ENCODE assay signal across 7 cellular contexts in the genomic region with DNA sequence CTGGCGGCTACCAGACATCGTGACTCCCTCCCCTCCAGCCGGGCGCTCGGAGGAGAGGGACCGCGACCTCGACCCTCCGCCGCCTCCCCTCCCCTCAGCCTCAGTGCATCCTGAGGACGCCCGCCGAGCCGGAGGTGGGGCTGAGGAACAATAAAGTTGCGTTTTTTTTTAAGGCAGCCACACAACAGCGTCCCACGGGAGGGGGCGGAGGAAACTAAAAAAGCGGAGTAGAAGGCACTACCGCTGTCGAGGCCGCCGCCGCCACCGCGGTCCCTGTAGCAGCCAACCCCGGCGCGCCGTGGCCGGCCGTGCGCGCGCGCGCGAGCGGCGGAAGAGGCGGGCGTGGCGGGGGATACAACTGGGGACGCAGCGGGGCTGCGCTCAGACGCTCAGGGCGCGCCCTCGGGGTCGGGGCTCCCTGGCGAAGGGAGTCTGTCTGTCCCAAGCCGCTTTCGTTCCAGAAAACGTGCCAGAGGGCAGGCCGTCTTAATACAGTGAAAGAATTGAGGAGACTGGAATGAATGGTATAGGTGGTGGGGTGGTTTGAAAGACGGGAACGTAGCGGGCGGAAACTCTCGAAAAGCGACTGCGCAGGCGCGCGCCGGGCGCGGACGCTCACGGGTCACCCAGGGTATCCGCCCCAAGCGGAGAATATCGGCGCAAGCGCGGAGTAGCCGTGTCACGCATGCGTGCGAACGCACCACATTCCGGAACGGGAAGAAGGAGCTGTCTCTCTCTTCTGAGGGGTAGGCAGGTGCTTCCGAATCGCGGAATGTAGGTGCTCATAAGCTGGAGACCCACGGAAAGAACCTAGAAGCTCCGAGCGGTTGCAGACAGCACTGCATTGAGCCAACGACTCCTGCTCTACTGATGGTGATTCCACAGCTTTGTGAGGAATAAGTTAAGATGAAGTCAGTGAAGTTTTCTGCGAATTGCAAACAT. TPM values are rescaled to one million over a fixed set of nuclear protein-coding genes. Genes with fewer than 3 reads are reported as not detected.
DNase-seq lines count a peak whose midpoint lies in the region; ATAC-seq, FAIRE-seq and TF ChIP-seq lines count a peak whose summit lies in the region.

A gene (minus strand): TSS at position 326 of the 942 bp plus-strand sequence. CDS start 308 bp downstream, at position 18.

- DNase-seq in GM18507 (ENCODE audit: extremely low spot score, insufficient read length, low read depth) (peak; percentile 88), NCI-H2029 treated with DMSO at 0.1 percent for 48 hours (lab: John Stamatoyannopoulos, UW) (peak; percentile 3), T-helper 9 cell (peak; percentile 93), astrocyte of the cerebellum (ENCODE audit: low read depth) (peak; percentile 85), hepatocyte (ENCODE audit: low spot score) (peak; percentile 98), retina (peak; percentile 99)

- under 1% methylated on average over 66 of the region's 92 CpGs for WGBS in hepatocyte (ENCODE audit: low lambda C conversion rate, missing lambda C conversion rate)

- H2AFZ ChIP-seq in hepatocyte, result peak within 1 kb of the TSS; percentile 85

- H3K9me3 ChIP-seq in hepatocyte (ENCODE audit: low read depth), result no peaks in the 10 kb centered on the region

- peak within 1 kb of the TSS; percentile 96 for H3K27ac ChIP-seq in hepatocyte

- H3K27me3 ChIP-seq in hepatocyte, result no peaks in the 10 kb centered on the region

- TF ChIP-seq CTCF in astrocyte of the cerebellum (IDR thresholded peaks at IDR 0.05; ENCODE audit: low read depth, low read length, missing control alignments) (no peak), hepatocyte (IDR thresholded peaks at IDR 0.05; ENCODE audit: poor library complexity) (no peak)

- in situ Hi-C loops in astrocyte of the cerebellum (cut with HindIII; ENCODE audit: low sequenced_read_pairs), result no loop called here

- peak; percentile 96 for FAIRE-seq in GM18507 (lab: Jason Lieb, UNC)

- H3K4me2 ChIP-seq in hepatocyte, result peak within 1 kb of the TSS; percentile 80

- H3K36me3 ChIP-seq in hepatocyte (replicated peaks; ENCODE audit: insufficient read depth, low read depth), result no peaks in the 10 kb centered on the region

- H3K4me3 ChIP-seq in astrocyte of the cerebellum (ENCODE audit: low read depth, low read length) (peak within 1 kb of the TSS; percentile 92), hepatocyte (peak within 1 kb of the TSS; percentile 58)

- ATAC-seq in HG02981 (IDR thresholded peaks at IDR 0.05; ENCODE audit: unreplicated experiment), result peak; percentile 77

- H3K79me2 ChIP-seq in hepatocyte, result peaks cover 53% of the 10 kb centered on the region

- H3K4me1 ChIP-seq in hepatocyte (ENCODE audit: insufficient read depth), result peaks cover 21% of the 10 kb centered on the region

- H4K20me1 ChIP-seq in hepatocyte (ENCODE audit: insufficient read depth, poor library complexity, severe bottlenecking), result peaks cover 32% of the 10 kb centered on the region

- H3K9me2 ChIP-seq in hepatocyte (replicated peaks; ENCODE audit: insufficient read depth), result no peaks in the 10 kb centered on the region

RNA-seq across cellular contexts. Expression of the gene that starts here (rescaled TPM):
- 65.9 and 74.9 TPM in 2 replicates for total RNA-seq in hepatocyte
- polyA plus RNA-seq in hepatocyte, result 53.2 and 63.0 TPM in 2 replicates

Comparison
In these comparisons a context has a peak if more than half of its experiments do, and no peak if none do; other contexts are left out.
1. Peak in every context shown above with its lines: DNase-seq, ATAC-seq, H3K4me3 ChIP-seq and H3K27ac ChIP-seq.
2. DNase-seq: peak in every context shown above with its lines; median percentile 99 in retina; 98 in hepatocyte; 93 in T-helper 9 cell; 88 in GM18507; 85 in astrocyte of the cerebellum; 3 in NCI-H2029 treated with DMSO at 0.1 percent for 48 hours.